Comparison of ENCODE assay signal across 8 cellular contexts in the genomic region with DNA sequence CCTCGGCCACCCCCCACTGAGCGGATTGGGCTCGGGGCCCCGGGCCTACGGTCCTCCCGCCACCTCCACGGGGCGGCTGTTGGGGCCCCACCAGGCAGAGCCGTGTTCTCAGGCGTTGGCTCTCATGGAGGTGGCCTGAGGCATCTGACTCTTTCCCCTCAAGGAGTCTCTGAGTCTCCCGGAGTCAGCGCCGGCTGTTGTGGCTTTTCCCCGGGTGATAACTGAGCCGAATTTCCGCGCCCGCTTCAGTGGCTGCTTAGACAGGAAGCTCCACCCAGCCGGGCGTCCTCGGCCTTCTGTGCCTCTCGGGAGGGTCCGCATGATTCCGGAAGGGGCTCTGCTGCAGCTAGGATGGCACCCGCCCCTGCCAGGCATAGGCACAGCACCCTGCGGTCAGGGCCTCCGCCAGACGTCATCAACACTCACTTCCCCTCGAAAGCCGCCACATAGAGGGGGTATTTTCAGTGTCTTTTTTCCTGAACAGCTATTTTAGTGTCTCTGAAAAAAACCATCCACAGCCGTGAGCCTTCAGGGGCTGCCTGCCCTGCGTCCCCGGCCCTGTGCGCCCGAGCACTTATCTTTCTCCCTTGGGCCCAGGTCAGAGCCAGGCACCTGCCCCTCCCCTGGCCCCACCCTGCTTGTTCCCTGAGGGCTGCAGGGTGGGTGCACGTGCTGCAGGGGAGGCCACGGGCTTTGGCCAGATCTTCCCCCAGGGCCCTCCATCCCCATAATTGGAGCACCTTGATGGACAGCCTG.
DNase-seq lines count a peak whose midpoint lies in the region; ATAC-seq and TF ChIP-seq lines count a peak whose summit lies in the region.

No MANE protein-coding gene starts in this region.

- peak overlapping the region; percentile 93 to 100 (median 99) for H3K4me2 ChIP-seq in BLaER1 treated with 17β-estradiol and CSF1 and Interleukin-3, amounts not matched to agents 10 nM and 100 nM

- H3K4me3 ChIP-seq in BLaER1 treated with 17β-estradiol and CSF1 and Interleukin-3, amounts not matched to agents 10 nM and 100 nM = peak overlapping the region; percentile 49 to 64 (median 56)
- H3K4me3 ChIP-seq in Jurkat, Clone E6-1 (ENCODE audit: low read length) = peak overlapping the region; percentile 61
- peak overlapping the region; percentile 40 for H3K4me3 ChIP-seq in upper lobe of right lung

- TF ChIP-seq CTCF in upper lobe of right lung (IDR thresholded peaks at IDR 0.05) = no peak

- H3K27me3 ChIP-seq in BLaER1 treated with 17β-estradiol and CSF1 and Interleukin-3, amounts not matched to agents 10 nM and 100 nM = peaks cover 0 to 14% (median 0%) of the 10 kb centered on the region in 11 experiments; a peak in 3 of 22 replicates
- H3K27me3 ChIP-seq in upper lobe of right lung = no peaks in the 10 kb centered on the region

- peak overlapping the region; percentile 93 to 100 (median 97) for H3K27ac ChIP-seq in BLaER1 treated with 17β-estradiol and CSF1 and Interleukin-3, amounts not matched to agents 10 nM and 100 nM
- peak overlapping the region; percentile 88 for H3K27ac ChIP-seq in upper lobe of right lung

- no peaks in the 10 kb centered on the region for H3K9me3 ChIP-seq in BLaER1 treated with 17β-estradiol and CSF1 and Interleukin-3, amounts not matched to agents 10 nM and 100 nM (replicated peaks in 1 of 11)
- no peaks in the 10 kb centered on the region for H3K9me3 ChIP-seq in upper lobe of right lung

- peak; percentile 95 for DNase-seq in Jurkat, Clone E6-1 (ENCODE audit: low read depth, low spot score)
- DNase-seq in activated CD8-positive, alpha-beta memory T cell treated with anti-CD3 and anti-CD28 coated beads for 48 hours (ENCODE audit: low read depth in 2 of 3, low spot score in 2 of 3) = peak; percentile 62 to 74 (median 70)
- DNase-seq in posterior vena cava (ENCODE audit: low spot score) (peak; percentile 97), upper lobe of right lung (peak; percentile 89), NCI-H2196 (lab: John Stamatoyannopoulos, UW; ENCODE audit: unreplicated experiment) (no peak)

- peaks cover 16 to 62% (median 36%) of the 10 kb centered on the region in 11 experiments for H3K36me3 ChIP-seq in BLaER1 treated with 17β-estradiol and CSF1 and Interleukin-3, amounts not matched to agents 10 nM and 100 nM
- H3K36me3 ChIP-seq in upper lobe of right lung = peaks cover 28% of the 10 kb centered on the region

- peak; percentile 52 for ATAC-seq in GM21367 (IDR thresholded peaks at IDR 0.05; ENCODE audit: unreplicated experiment)
- peak; percentile 49 for ATAC-seq in esophagus mucosa
- ATAC-seq in upper lobe of right lung = peak; percentile 75

- peaks cover 75 to 100% (median 97%) of the 10 kb centered on the region in 10 experiments for H3K4me1 ChIP-seq in BLaER1 treated with 17β-estradiol and CSF1 and Interleukin-3, amounts not matched to agents 10 nM and 100 nM
- H3K4me1 ChIP-seq in upper lobe of right lung = peaks cover 50% of the 10 kb centered on the region

- peaks cover 90 to 98% (median 96%) of the 10 kb centered on the region in 11 experiments for H4K20me1 ChIP-seq in BLaER1 treated with 17β-estradiol and CSF1 and Interleukin-3, amounts not matched to agents 10 nM and 100 nM

- H3K9ac ChIP-seq in BLaER1 treated with 17β-estradiol and CSF1 and Interleukin-3, amounts not matched to agents 10 nM and 100 nM = peak overlapping the region; percentile 85 to 95 (median 91)

- intact Hi-C loops in posterior vena cava (cut with DNase I) = loop anchor here (5.0 kb wide), 2 partner anchors 69 to 519 kb away; no protein-coding TSS in a partner anchor
- intact Hi-C loops in upper lobe of right lung (cut with DNase I) = loop anchor here (10.0 kb wide), 1 partner anchor 56 kb away; no protein-coding TSS in a partner anchor
